In genomic region chr7:80699030-80699638, GRCh38 we compare ENCODE assay signal across 8 cellular contexts.
DNase-seq lines count a peak whose midpoint lies in the region; ATAC-seq, FAIRE-seq and TF ChIP-seq lines count a peak whose summit lies in the region.

No MANE protein-coding gene starts in this region.

- H3K9me3 ChIP-seq in OCI-LY7 (ENCODE audit: low read length) (no peaks in the 10 kb centered on the region), endothelial cell of umbilical vein (replicated peaks; ENCODE audit: control insufficient read depth, insufficient read depth, low read length) (no peaks in the 10 kb centered on the region), neural cell (ENCODE audit: low read length) (no peaks in the 10 kb centered on the region)

- H3K36me3 Mint-ChIP-seq in activated T-helper 2 cell treated with anti-CD3 and anti-CD28 coated beads, Interferon-gamma antibody, Interleukin-2, Interleukin-4, amounts not matched to agents 10 μg/mL and 5 μg/mL and 100 μg/mL, durations not matched to agents 14 hours and 24 hours and 36 hours (ENCODE audit: low read depth), result no peaks in the 10 kb centered on the region

- dilution Hi-C loops in endothelial cell of umbilical vein (cut with MboI; ENCODE audit: extremely low pct_ligation_motif_present, low sequenced_read_pairs), result no loop called here

- FAIRE-seq in endothelial cell of umbilical vein (lab: Jason Lieb, UNC), result peak; percentile 60

- TF ChIP-seq CTCF in OCI-LY7 (conservative IDR thresholded peaks at IDR 0.05; ENCODE audit: low read length) (peak; percentile 82), endothelial cell of umbilical vein (IDR thresholded peaks at IDR 0.05; ENCODE audit: extremely low read depth in 1 of 2, insufficient read depth in 1 of 2, low read depth in 1 of 2, low read length in 2 of 2) (peak; percentile 32), neural cell (IDR thresholded peaks at IDR 0.05; ENCODE audit: poor library complexity, severe bottlenecking) (peak; percentile 91)

- no peaks in the 10 kb centered on the region for H3K27me3 Mint-ChIP-seq in activated T-helper 2 cell treated with anti-CD3 and anti-CD28 coated beads, Interferon-gamma antibody, Interleukin-2, Interleukin-4, amounts not matched to agents 10 μg/mL and 5 μg/mL and 100 μg/mL, durations not matched to agents 14 hours and 24 hours and 36 hours (ENCODE audit: low read depth)

- H3K27ac ChIP-seq in OCI-LY7 (ENCODE audit: low read depth, low read length, poor library complexity, severe bottlenecking) (no peak overlapping the region), endothelial cell of umbilical vein (ENCODE audit: insufficient read depth, low read depth, low read length) (no peak overlapping the region), neural cell (ENCODE audit: low read length) (no peak overlapping the region)

- in situ Hi-C loops in KBM-7 (cut with MboI; ENCODE audit: low pct_unique_long_range_greater_than_20kb, low sequenced_read_pairs), result no loop called here

- H3K27me3 ChIP-seq in endothelial cell of umbilical vein (ENCODE audit: control insufficient read depth in 2 of 2, insufficient read depth in 2 of 2, low read length in 2 of 2) (peaks cover 6 to 18% of the 10 kb centered on the region in 2 experiments), neural cell (ENCODE audit: insufficient read depth, low read depth, low read length) (no peaks in the 10 kb centered on the region)

- H3K4me3 Mint-ChIP-seq in activated T-helper 2 cell treated with anti-CD3 and anti-CD28 coated beads, Interferon-gamma antibody, Interleukin-2, Interleukin-4, amounts not matched to agents 10 μg/mL and 5 μg/mL and 100 μg/mL, durations not matched to agents 14 hours and 24 hours and 36 hours (ENCODE audit: low read depth), result no peak overlapping the region

- CTCF ChIA-PET in OCI-LY7 (lab: Charles Lee; ENCODE audit: unreplicated experiment), result no interaction called here
- CTCF ChIA-PET in endothelial cell of umbilical vein (lab: Charles Lee), result interaction anchor here (1.5 to 4.1 kb wide), 3 partner anchors 758 to 772 kb away, joined by 10 to 72 read pairs (median 30); no protein-coding TSS in a partner anchor

- H3K79me2 ChIP-seq in OCI-LY7 (ENCODE audit: insufficient read depth, low read depth, low read length), result no peaks in the 10 kb centered on the region
- no peaks in the 10 kb centered on the region for H3K79me2 ChIP-seq in endothelial cell of umbilical vein (ENCODE audit: control insufficient read depth, insufficient read depth, low read length)
- H3K79me2 ChIP-seq in neural cell (replicated peaks; ENCODE audit: insufficient read depth, low read length), result no peaks in the 10 kb centered on the region

- H3K27ac Mint-ChIP-seq in activated T-helper 2 cell treated with anti-CD3 and anti-CD28 coated beads, Interferon-gamma antibody, Interleukin-2, Interleukin-4, amounts not matched to agents 10 μg/mL and 5 μg/mL and 100 μg/mL, durations not matched to agents 14 hours and 24 hours and 36 hours, result no peak overlapping the region

- ATAC-seq in GM21367 (IDR thresholded peaks at IDR 0.05; ENCODE audit: unreplicated experiment) (peak; percentile 82), GM19035 (IDR thresholded peaks at IDR 0.05; ENCODE audit: unreplicated experiment) (no peak)

- TF ChIP-seq POLR2A in endothelial cell of umbilical vein (IDR thresholded peaks at IDR 0.05; ENCODE audit: low read depth, low read length), result no peak

- H3K36me3 ChIP-seq in OCI-LY7 (ENCODE audit: insufficient read depth, low read length) (no peaks in the 10 kb centered on the region), endothelial cell of umbilical vein (ENCODE audit: control insufficient read depth in 2 of 2, extremely low read depth in 1 of 2, insufficient read depth in 2 of 2, low read length in 2 of 2) (no peaks in the 10 kb centered on the region), neural cell (ENCODE audit: insufficient read depth, low read length) (no peaks in the 10 kb centered on the region)

- H3K4me3 ChIP-seq in OCI-LY7 (ENCODE audit: low read depth, low read length, poor library complexity, severe bottlenecking) (no peak overlapping the region), endothelial cell of umbilical vein (replicated peaks in 1 of 3; ENCODE audit: insufficient read depth in 1 of 3, low read depth in 1 of 3, low read length in 3 of 3) (no peak overlapping the region), neural cell (ENCODE audit: low read length) (no peak overlapping the region)

- H3K4me1 ChIP-seq in OCI-LY7 (ENCODE audit: insufficient read depth, low read length, poor library complexity, severe bottlenecking) (peaks cover 4% of the 10 kb centered on the region), endothelial cell of umbilical vein (ENCODE audit: control insufficient read depth, extremely low read depth, insufficient read depth, low read length) (no peaks in the 10 kb centered on the region)

- H3K9me3 Mint-ChIP-seq in activated T-helper 2 cell treated with anti-CD3 and anti-CD28 coated beads, Interferon-gamma antibody, Interleukin-2, Interleukin-4, amounts not matched to agents 10 μg/mL and 5 μg/mL and 100 μg/mL, durations not matched to agents 14 hours and 24 hours and 36 hours, result no peaks in the 10 kb centered on the region

- H2AFZ ChIP-seq in OCI-LY7 (ENCODE audit: low read length) (no peak overlapping the region), endothelial cell of umbilical vein (ENCODE audit: low read depth, low read length) (no peak overlapping the region), neural cell (ENCODE audit: low read depth, low read length) (no peak overlapping the region)

- H3K9me2 ChIP-seq in OCI-LY7 (ENCODE audit: insufficient read depth, low read length) (no peaks in the 10 kb centered on the region), neural cell (ENCODE audit: insufficient read depth, low read length) (no peaks in the 10 kb centered on the region)

- H3K4me2 ChIP-seq in OCI-LY7 (ENCODE audit: low read length), result no peak overlapping the region
- no peak overlapping the region for H3K4me2 ChIP-seq in endothelial cell of umbilical vein (ENCODE audit: insufficient read depth, low read length)
- H3K4me2 ChIP-seq in neural cell (ENCODE audit: low read length), result no peak overlapping the region

- no peak for TF ChIP-seq EP300 in neural cell (conservative IDR thresholded peaks at IDR 0.05; ENCODE audit: poor library complexity, severe bottlenecking)

- H4K20me1 ChIP-seq in OCI-LY7 (ENCODE audit: insufficient read depth, low read length), result no peaks in the 10 kb centered on the region
- no peaks in the 10 kb centered on the region for H4K20me1 ChIP-seq in endothelial cell of umbilical vein (replicated peaks; ENCODE audit: control insufficient read depth, extremely low read depth, insufficient read depth, low read length)
- no peaks in the 10 kb centered on the region for H4K20me1 ChIP-seq in neural cell (ENCODE audit: insufficient read depth)

- H3F3A ChIP-seq in neural cell (ENCODE audit: insufficient read depth, low read length, poor library complexity, severe bottlenecking), result no peaks in the 10 kb centered on the region

- intact Hi-C loops in OCI-LY7 (cut with micrococcal nuclease; ENCODE audit: unreplicated experiment) (loop anchor here (1.0 kb wide), 1 partner anchor 771 kb away; no protein-coding TSS in a partner anchor), endothelial cell of umbilical vein (cut with micrococcal nuclease) (loop anchor here (1.0 to 5.0 kb wide), 5 partner anchors 218 to 771 kb away; partner anchors contain the start of gene SEMA3C)
- intact Hi-C loops in activated T-helper 2 cell treated with anti-CD3 and anti-CD28 coated beads, Interferon-gamma antibody, Interleukin-2, Interleukin-4, amounts not matched to agents 10 μg/mL and 5 μg/mL and 100 μg/mL, durations not matched to agents 14 hours and 24 hours and 36 hours (cut with micrococcal nuclease), result loop anchor here (5.0 kb wide), 1 partner anchor 353 kb away; no protein-coding TSS in a partner anchor

- no TSS peak for BruUV-seq in OCI-LY7 (replicated peaks; lab: Mats Ljungman, UMichigan)
- no TSS peak for BruUV-seq in endothelial cell of umbilical vein (replicated peaks; lab: Mats Ljungman, UMichigan)

- no peaks in the 10 kb centered on the region for H3K9me1 ChIP-seq in endothelial cell of umbilical vein (replicated peaks; ENCODE audit: control insufficient read depth, extremely low read depth, insufficient read depth, low read length)

- H3K9ac ChIP-seq in endothelial cell of umbilical vein (replicated peaks; ENCODE audit: extremely low read depth, insufficient read depth, low read length), result no peak overlapping the region
- no peak overlapping the region for H3K9ac ChIP-seq in neural cell (ENCODE audit: low read length)

- peak; percentile 95 for TF ChIP-seq RAD21 in neural cell (conservative IDR thresholded peaks at IDR 0.05)

- no peaks in the 10 kb centered on the region for H3K4me1 Mint-ChIP-seq in activated T-helper 2 cell treated with anti-CD3 and anti-CD28 coated beads, Interferon-gamma antibody, Interleukin-2, Interleukin-4, amounts not matched to agents 10 μg/mL and 5 μg/mL and 100 μg/mL, durations not matched to agents 14 hours and 24 hours and 36 hours (ENCODE audit: low read depth)

- POLR2A ChIA-PET in OCI-LY7 (lab: Charles Lee), result no interaction called here
- POLR2A ChIA-PET in endothelial cell of umbilical vein (lab: Charles Lee), result no interaction called here

- peak; percentile 73 for DNase-seq in DMS114 treated with DMSO at 0.1 percent for 48 hours (lab: John Stamatoyannopoulos, UW; ENCODE audit: unreplicated experiment)
- DNase-seq in KBM-7, result peak; percentile 64
- peak; percentile 41 for DNase-seq in OCI-LY7 (ENCODE audit: low spot score)
- peak; percentile 61 for DNase-seq in endothelial cell of umbilical vein (ENCODE audit: low read depth, low spot score)
- no peak for DNase-seq in activated T-helper 2 cell treated with anti-CD3 and anti-CD28 coated beads, Interferon-gamma antibody, Interleukin-2, Interleukin-4, amounts not matched to agents 10 μg/mL and 5 μg/mL and 100 μg/mL, durations not matched to agents 14 hours and 24 hours and 36 hours (ENCODE audit: low spot score)

TF ChIP-seq in endothelial cell of umbilical vein, 7 proteins besides CTCF, POLR2A, EP300 and RAD21 (continues in another document):
- TF ChIP-seq JUN (IDR thresholded peaks at IDR 0.05; ENCODE audit: borderline replicate concordance, insufficient read depth, insufficient read length, low read depth) (no peak), GATA2 (IDR thresholded peaks at IDR 0.05; ENCODE audit: insufficient read depth, insufficient read length, low read depth, low read length) (no peak), EZH2 (IDR thresholded peaks at IDR 0.05; ENCODE audit: borderline replicate concordance, low read depth, low read length, severe bottlenecking) (no peak), POLR2AphosphoS5 (IDR thresholded peaks at IDR 0.05; ENCODE audit: insufficient read depth, low read depth, low read length) (no peak)

TF ChIP-seq in neural cell, 6 proteins besides CTCF, POLR2A, EP300 and RAD21:
- TF ChIP-seq TAF1 (IDR thresholded peaks at IDR 0.05; ENCODE audit: low read depth) (no peak), SMC3 (conservative IDR thresholded peaks at IDR 0.05; ENCODE audit: poor library complexity) (peak; percentile 95)

Comparison
In these comparisons a context has a peak if more than half of its experiments do, and no peak if none do; other contexts are left out.
1. CTCF ChIP-seq: peak in every context shown above with its lines; median percentile 91 in neural cell; 82 in OCI-LY7; 32 in endothelial cell of umbilical vein.